In the genomic region with DNA sequence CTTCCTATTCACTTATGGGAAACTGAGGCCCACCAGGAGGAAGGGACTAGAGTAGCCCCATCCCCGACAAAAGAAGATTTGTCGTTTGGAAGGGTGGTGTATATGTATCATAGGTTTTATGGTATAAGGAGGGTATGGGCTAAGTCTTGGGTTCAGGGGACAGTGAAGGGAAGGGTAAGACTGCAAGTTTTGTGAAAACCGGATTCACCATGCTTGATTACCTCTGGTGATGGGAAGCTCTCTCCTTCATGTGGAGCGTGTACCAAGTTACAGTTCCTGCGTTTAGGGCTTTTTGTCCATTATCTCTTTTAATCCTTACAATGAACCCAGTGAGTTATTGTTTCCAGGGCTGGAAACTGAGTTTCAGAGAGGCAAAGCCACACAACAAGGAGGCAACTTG, we compare ENCODE assay signal across 2 cellular contexts.
TF ChIP-seq lines count a peak whose summit lies in the region.

No MANE protein-coding gene starts in this region.

TF ChIP-seq in A549, 52 proteins besides CTCF, POLR2A, EP300 and RAD21:
- TF ChIP-seq TP53 (CRISPR knock-in tag; IDR thresholded peaks at IDR 0.05), result no peak
- peak; percentile 69 for TF ChIP-seq ZFP36 (IDR thresholded peaks at IDR 0.05; ENCODE audit: borderline replicate concordance, partially characterized antibody)
- no peak for TF ChIP-seq NFE2L2 (conservative IDR thresholded peaks at IDR 0.05; ENCODE audit: low read length)
- TF ChIP-seq FOXS1 (CRISPR knock-in tag; IDR thresholded peaks at IDR 0.05), result no peak
- TF ChIP-seq ZNF302 (CRISPR knock-in tag; IDR thresholded peaks at IDR 0.05), result no peak
- TF ChIP-seq RARB (CRISPR knock-in tag; IDR thresholded peaks at IDR 0.05), result no peak
- TF ChIP-seq HDAC2 (IDR thresholded peaks at IDR 0.05), result 0 out of 2 replicates have a peak, but pooled peaks have one; percentile 22
- peak; percentile 77; the same call in 1 of the 2 replicates for TF ChIP-seq CHD4 (IDR thresholded peaks at IDR 0.05; ENCODE audit: borderline replicate concordance)
- TF ChIP-seq, protein P1, sequence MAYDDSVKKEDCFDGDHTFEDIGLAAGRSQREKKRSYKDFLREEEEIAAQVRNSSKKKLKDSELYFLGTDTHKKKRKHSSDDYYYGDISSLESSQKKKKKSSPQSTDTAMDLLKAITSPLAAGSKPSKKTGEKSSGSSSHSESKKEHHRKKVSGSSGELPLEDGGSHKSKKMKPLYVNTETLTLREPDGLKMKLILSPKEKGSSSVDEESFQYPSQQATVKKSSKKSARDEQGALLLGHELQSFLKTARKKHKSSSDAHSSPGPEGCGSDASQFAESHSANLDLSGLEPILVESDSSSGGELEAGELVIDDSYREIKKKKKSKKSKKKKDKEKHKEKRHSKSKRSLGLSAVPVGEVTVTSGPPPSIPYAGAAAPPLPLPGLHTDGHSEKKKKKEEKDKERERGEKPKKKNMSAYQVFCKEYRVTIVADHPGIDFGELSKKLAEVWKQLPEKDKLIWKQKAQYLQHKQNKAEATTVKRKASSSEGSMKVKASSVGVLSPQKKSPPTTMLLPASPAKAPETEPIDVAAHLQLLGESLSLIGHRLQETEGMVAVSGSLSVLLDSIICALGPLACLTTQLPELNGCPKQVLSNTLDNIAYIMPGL (CRISPR knock-in tag; IDR thresholded peaks at IDR 0.05; ENCODE audit: borderline replicate concordance), result no peak
- TF ChIP-seq JUN (IDR thresholded peaks at IDR 0.05), result 0 out of 5 replicates have a peak, but pooled peaks of 1 of the 2 experiments have one; percentile 10
- peak; percentile 86 for TF ChIP-seq KDM1A (IDR thresholded peaks at IDR 0.05; ENCODE audit: low read depth)
- TF ChIP-seq RFX5 (IDR thresholded peaks at IDR 0.05), result no peak
TF ChIP-seq in A549: peak in this region for 5.

TF ChIP-seq in SK-N-SH, 30 proteins besides CTCF, POLR2A, EP300 and RAD21:
- TF ChIP-seq CHD2 (IDR thresholded peaks at IDR 0.05; ENCODE audit: low read length, partially characterized antibody) (no peak), TEAD4 (IDR thresholded peaks at IDR 0.05; ENCODE audit: borderline replicate concordance, insufficient read depth) (no peak), NFIC (IDR thresholded peaks at IDR 0.05; ENCODE audit: borderline replicate concordance) (no peak), SMC3 (IDR thresholded peaks at IDR 0.05; ENCODE audit: low read depth, low read length) (no peak), MXI1 (IDR thresholded peaks at IDR 0.05; ENCODE audit: low read depth, low read length) (no peak), TCF12 (IDR thresholded peaks at IDR 0.05) (no peak), FOXJ3 (CRISPR knock-in tag; IDR thresholded peaks at IDR 0.05) (no peak), MEF2A (IDR thresholded peaks at IDR 0.05; ENCODE audit: borderline replicate concordance, low read depth) (no peak)
- TF ChIP-seq, protein P2, sequence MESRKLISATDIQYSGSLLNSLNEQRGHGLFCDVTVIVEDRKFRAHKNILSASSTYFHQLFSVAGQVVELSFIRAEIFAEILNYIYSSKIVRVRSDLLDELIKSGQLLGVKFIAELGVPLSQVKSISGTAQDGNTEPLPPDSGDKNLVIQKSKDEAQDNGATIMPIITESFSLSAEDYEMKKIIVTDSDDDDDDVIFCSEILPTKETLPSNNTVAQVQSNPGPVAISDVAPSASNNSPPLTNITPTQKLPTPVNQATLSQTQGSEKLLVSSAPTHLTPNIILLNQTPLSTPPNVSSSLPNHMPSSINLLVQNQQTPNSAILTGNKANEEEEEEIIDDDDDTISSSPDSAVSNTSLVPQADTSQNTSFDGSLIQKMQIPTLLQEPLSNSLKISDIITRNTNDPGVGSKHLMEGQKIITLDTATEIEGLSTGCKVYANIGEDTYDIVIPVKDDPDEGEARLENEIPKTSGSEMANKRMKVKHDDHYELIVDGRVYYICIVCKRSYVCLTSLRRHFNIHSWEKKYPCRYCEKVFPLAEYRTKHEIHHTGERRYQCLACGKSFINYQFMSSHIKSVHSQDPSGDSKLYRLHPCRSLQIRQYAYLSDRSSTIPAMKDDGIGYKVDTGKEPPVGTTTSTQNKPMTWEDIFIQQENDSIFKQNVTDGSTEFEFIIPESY (IDR thresholded peaks at IDR 0.05; ENCODE audit: borderline replicate concordance, low read depth), result no peak
- TF ChIP-seq, protein P3, sequence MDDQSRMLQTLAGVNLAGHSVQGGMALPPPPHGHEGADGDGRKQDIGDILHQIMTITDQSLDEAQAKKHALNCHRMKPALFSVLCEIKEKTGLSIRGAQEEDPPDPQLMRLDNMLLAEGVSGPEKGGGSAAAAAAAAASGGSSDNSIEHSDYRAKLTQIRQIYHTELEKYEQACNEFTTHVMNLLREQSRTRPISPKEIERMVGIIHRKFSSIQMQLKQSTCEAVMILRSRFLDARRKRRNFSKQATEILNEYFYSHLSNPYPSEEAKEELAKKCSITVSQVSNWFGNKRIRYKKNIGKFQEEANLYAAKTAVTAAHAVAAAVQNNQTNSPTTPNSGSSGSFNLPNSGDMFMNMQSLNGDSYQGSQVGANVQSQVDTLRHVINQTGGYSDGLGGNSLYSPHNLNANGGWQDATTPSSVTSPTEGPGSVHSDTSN (IDR thresholded peaks at IDR 0.05), result no peak
